In the genomic region with DNA sequence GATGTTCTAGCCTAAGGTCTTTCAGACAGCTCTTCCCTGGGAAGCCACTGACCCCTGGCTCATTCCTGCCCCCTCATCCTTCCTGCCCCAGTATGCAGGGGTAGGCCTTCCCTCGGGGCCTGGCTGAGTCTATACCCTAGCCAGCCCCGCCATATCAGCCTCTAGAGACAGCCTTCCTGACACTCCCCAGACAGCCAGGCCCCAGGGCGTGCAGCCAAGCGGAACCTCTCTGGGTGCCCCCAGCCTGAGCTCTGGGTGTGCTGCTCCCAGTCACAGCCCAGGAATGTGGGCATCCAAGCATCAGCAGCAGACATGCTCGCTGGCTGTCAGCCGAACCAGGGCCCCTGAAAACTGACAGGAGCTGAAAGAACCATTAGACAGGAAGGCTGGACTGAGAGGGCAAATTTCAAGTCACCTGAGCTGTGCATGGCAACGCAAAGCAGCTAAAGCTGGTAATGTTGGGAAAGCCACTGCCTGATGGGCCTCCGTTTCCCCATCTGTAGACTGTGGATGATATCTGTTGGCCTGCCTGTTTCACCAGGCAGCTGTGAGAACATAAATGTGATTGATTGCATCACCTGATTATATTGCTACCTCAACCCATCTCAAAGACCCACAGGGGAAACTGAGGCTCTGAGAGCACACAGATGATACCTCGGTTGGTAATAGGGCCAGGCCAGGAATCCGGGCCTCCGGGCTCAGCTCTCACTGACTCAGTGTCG, we compare ENCODE assay signal across 10 cellular contexts.
A peak's percentile ranks its signal among the peaks of the same experiment; 100 is the strongest.
DNase-seq lines count a peak whose midpoint lies in the region; ATAC-seq and TF ChIP-seq lines count a peak whose summit lies in the region.
"Had no signal": no experiment of that assay in that cellular context is flagged by ENCODE, and none has a peak within 500 bp of the region (broad histone marks: within the 10 kb centered on the region; RNA-seq: fewer than 3 reads in every experiment).

No MANE protein-coding gene starts in this region.

- no peak for TF ChIP-seq EP300 in gastroesophageal sphincter (IDR thresholded peaks at IDR 0.05)

- peaks cover 4% of the 10 kb centered on the region for H3K27me3 Mint-ChIP-seq in CD4-positive, CD25-positive, alpha-beta regulatory T cell
- H3K27me3 Mint-ChIP-seq: activated naive CD8-positive, alpha-beta T cell had no signal

- CTCF ChIA-PET in RWPE1 (lab: Yijun Ruan, JAX) = interaction anchor here (0.5 to 0.8 kb wide), 3 partner anchors 109 to 999 kb away, joined by 3 to 4 read pairs (median 3); no protein-coding TSS in a partner anchor

- no peak overlapping the region for H3K4me3 Mint-ChIP-seq in CD4-positive, CD25-positive, alpha-beta regulatory T cell
- H3K4me3 Mint-ChIP-seq: activated naive CD8-positive, alpha-beta T cell had no signal

- no peak for TF ChIP-seq POLR2A in gastroesophageal sphincter (IDR thresholded peaks at IDR 0.05)

- H3K36me3 ChIP-seq in CD4-positive, CD25-positive, alpha-beta regulatory T cell (ENCODE audit: control insufficient read depth, insufficient read depth, low read length) = no peaks in the 10 kb centered on the region
- H3K36me3 ChIP-seq in gastroesophageal sphincter = no peaks in the 10 kb centered on the region
- H3K36me3 ChIP-seq: prostate gland had no signal

- WGBS in gastroesophageal sphincter (ENCODE audit: low coverage in 1 of 2), 2 donors = 72% methylated on average over 3 of the region's 12 CpGs; no CpG with 5 or more reads in 1 of the 2 donors

- TF ChIP-seq CTCF in RWPE1 (conservative IDR thresholded peaks at IDR 0.05; ENCODE audit: low read depth) (no peak), gastroesophageal sphincter (IDR thresholded peaks at IDR 0.05) (no peak)

- H3K27me3 ChIP-seq in CD4-positive, CD25-positive, alpha-beta regulatory T cell (ENCODE audit: control insufficient read depth, insufficient read depth, low read length) = no peaks in the 10 kb centered on the region
- no peaks in the 10 kb centered on the region for H3K27me3 ChIP-seq in gastroesophageal sphincter

- H3K4me1 Mint-ChIP-seq in CD4-positive, CD25-positive, alpha-beta regulatory T cell = peaks cover 2 to 21% (median 14%) of the 10 kb centered on the region in 4 donors

- H3K4me3 ChIP-seq in CD4-positive, CD25-positive, alpha-beta regulatory T cell (ENCODE audit: low read depth, low read length) = no peak overlapping the region
- no peak overlapping the region for H3K4me3 ChIP-seq in gastroesophageal sphincter
- H3K4me3 ChIP-seq: prostate gland had no signal

- H3K9me3 ChIP-seq in CD4-positive, CD25-positive, alpha-beta regulatory T cell (ENCODE audit: control insufficient read depth in 2 of 2, low read length in 2 of 2) = no peaks in the 10 kb centered on the region
- no peaks in the 10 kb centered on the region for H3K9me3 ChIP-seq in gastroesophageal sphincter
- H3K9me3 ChIP-seq: prostate gland had no signal

- H3K9me3 Mint-ChIP-seq in CD4-positive, CD25-positive, alpha-beta regulatory T cell = peaks cover 0 to 2% (median 0%) of the 10 kb centered on the region in 7 donors

- peak overlapping the region; percentile 9 to 59 (median 52) for H3K27ac Mint-ChIP-seq in CD4-positive, CD25-positive, alpha-beta regulatory T cell
- H3K27ac Mint-ChIP-seq: activated naive CD8-positive, alpha-beta T cell had no signal

- POLR2A ChIA-PET in RWPE1 (lab: Yijun Ruan, JAX; ENCODE audit: low non-redundant PET) = no interaction called here

- no peak for DNase-seq in CD4-positive, CD25-positive, alpha-beta regulatory T cell
- DNase-seq in RWPE1 (ENCODE audit: low spot score) = peak; percentile 92
- peak; percentile 82 for DNase-seq in posterior vena cava (ENCODE audit: low spot score)
- no peak for DNase-seq in NCI-H2196 (lab: John Stamatoyannopoulos, UW; ENCODE audit: unreplicated experiment)
- no peak for DNase-seq in C1 segment of cervical spinal cord (lab: John Stamatoyannopoulos, UW)

- no peak for ATAC-seq in CD4-positive, CD25-positive, alpha-beta regulatory T cell (ENCODE audit: low read depth in 2 of 2)
- ATAC-seq in gastroesophageal sphincter = no peak
- no peak for ATAC-seq in HG03159 (IDR thresholded peaks at IDR 0.05; ENCODE audit: unreplicated experiment)
- no peak for ATAC-seq in GM21825 (IDR thresholded peaks at IDR 0.05; ENCODE audit: unreplicated experiment)

- no peak overlapping the region for H3K27ac ChIP-seq in CD4-positive, CD25-positive, alpha-beta regulatory T cell (ENCODE audit: insufficient read depth, low read length, poor library complexity, severe bottlenecking)
- peak overlapping the region; percentile 81 for H3K27ac ChIP-seq in RWPE1
- H3K27ac ChIP-seq in gastroesophageal sphincter = peak overlapping the region in 3 of 4 donors; percentile 57 to 69 (median 63)
- H3K27ac ChIP-seq: prostate gland had no signal

- intact Hi-C loops in posterior vena cava (cut with DNase I) = no loop called here

- peaks cover 4% of the 10 kb centered on the region for H3K36me3 Mint-ChIP-seq in CD4-positive, CD25-positive, alpha-beta regulatory T cell
- H3K36me3 Mint-ChIP-seq: activated naive CD8-positive, alpha-beta T cell had no signal

- H3K4me1 ChIP-seq in CD4-positive, CD25-positive, alpha-beta regulatory T cell (ENCODE audit: control insufficient read depth, insufficient read depth, low read length, poor library complexity, severe bottlenecking) = no peaks in the 10 kb centered on the region
- H3K4me1 ChIP-seq in gastroesophageal sphincter = peaks cover 0 to 33% (median 0%) of the 10 kb centered on the region in 3 donors
- H3K4me1 ChIP-seq: prostate gland had no signal

Comparison
In these comparisons a context has a peak if more than half of its experiments do, and no peak if none do; other contexts are left out.
1. DNase-seq: peak in RWPE1 (single experiment) and posterior vena cava (single experiment); none in CD4-positive, CD25-positive, alpha-beta regulatory T cell (0 of 3), NCI-H2196 (single experiment) and C1 segment of cervical spinal cord (0 of 14).